Comparison of ENCODE assay signal across 1 cellular context in genomic region chr1:16076003-16076870, GRCh38.
TF ChIP-seq lines count a peak whose summit lies in the region.

No MANE protein-coding gene starts in this region.

TF ChIP-seq in GM23338, 12 proteins besides CTCF, POLR2A, EP300 and RAD21 (continued from another document):
- TF ChIP-seq, protein P1, sequence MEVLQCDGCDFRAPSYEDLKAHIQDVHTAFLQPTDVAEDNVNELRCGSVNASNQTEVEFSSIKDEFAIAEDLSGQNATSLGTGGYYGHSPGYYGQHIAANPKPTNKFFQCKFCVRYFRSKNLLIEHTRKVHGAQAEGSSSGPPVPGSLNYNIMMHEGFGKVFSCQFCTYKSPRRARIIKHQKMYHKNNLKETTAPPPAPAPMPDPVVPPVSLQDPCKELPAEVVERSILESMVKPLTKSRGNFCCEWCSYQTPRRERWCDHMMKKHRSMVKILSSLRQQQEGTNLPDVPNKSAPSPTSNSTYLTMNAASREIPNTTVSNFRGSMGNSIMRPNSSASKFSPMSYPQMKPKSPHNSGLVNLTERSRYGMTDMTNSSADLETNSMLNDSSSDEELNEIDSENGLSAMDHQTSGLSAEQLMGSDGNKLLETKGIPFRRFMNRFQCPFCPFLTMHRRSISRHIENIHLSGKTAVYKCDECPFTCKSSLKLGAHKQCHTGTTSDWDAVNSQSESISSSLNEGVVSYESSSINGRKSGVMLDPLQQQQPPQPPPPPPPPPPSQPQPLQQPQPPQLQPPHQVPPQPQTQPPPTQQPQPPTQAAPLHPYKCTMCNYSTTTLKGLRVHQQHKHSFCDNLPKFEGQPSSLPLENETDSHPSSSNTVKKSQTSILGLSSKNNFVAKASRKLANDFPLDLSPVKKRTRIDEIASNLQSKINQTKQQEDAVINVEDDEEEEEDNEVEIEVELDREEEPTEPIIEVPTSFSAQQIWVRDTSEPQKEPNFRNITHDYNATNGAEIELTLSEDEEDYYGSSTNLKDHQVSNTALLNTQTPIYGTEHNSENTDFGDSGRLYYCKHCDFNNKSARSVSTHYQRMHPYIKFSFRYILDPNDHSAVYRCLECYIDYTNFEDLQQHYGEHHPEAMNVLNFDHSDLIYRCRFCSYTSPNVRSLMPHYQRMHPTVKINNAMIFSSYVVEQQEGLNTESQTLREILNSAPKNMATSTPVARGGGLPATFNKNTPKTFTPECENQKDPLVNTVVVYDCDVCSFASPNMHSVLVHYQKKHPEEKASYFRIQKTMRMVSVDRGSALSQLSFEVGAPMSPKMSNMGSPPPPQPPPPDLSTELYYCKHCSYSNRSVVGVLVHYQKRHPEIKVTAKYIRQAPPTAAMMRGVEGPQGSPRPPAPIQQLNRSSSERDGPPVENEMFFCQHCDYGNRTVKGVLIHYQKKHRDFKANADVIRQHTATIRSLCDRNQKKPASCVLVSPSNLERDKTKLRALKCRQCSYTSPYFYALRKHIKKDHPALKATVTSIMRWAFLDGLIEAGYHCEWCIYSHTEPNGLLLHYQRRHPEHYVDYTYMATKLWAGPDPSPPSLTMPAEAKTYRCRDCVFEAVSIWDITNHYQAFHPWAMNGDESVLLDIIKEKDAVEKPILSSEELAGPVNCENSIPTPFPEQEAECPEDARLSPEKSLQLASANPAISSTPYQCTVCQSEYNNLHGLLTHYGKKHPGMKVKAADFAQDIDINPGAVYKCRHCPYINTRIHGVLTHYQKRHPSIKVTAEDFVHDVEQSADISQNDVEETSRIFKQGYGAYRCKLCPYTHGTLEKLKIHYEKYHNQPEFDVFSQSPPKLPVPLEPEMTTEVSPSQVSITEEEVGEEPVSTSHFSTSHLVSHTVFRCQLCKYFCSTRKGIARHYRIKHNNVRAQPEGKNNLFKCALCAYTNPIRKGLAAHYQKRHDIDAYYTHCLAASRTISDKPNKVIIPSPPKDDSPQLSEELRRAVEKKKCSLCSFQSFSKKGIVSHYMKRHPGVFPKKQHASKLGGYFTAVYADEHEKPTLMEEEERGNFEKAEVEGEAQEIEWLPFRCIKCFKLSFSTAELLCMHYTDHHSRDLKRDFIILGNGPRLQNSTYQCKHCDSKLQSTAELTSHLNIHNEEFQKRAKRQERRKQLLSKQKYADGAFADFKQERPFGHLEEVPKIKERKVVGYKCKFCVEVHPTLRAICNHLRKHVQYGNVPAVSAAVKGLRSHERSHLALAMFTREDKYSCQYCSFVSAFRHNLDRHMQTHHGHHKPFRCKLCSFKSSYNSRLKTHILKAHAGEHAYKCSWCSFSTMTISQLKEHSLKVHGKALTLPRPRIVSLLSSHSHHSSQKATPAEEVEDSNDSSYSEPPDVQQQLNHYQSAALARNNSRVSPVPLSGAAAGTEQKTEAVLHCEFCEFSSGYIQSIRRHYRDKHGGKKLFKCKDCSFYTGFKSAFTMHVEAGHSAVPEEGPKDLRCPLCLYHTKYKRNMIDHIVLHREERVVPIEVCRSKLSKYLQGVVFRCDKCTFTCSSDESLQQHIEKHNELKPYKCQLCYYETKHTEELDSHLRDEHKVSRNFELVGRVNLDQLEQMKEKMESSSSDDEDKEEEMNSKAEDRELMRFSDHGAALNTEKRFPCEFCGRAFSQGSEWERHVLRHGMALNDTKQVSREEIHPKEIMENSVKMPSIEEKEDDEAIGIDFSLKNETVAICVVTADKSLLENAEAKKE (CRISPR knock-in tag; IDR thresholded peaks at IDR 0.05): no peak
- TF ChIP-seq, protein P2, sequence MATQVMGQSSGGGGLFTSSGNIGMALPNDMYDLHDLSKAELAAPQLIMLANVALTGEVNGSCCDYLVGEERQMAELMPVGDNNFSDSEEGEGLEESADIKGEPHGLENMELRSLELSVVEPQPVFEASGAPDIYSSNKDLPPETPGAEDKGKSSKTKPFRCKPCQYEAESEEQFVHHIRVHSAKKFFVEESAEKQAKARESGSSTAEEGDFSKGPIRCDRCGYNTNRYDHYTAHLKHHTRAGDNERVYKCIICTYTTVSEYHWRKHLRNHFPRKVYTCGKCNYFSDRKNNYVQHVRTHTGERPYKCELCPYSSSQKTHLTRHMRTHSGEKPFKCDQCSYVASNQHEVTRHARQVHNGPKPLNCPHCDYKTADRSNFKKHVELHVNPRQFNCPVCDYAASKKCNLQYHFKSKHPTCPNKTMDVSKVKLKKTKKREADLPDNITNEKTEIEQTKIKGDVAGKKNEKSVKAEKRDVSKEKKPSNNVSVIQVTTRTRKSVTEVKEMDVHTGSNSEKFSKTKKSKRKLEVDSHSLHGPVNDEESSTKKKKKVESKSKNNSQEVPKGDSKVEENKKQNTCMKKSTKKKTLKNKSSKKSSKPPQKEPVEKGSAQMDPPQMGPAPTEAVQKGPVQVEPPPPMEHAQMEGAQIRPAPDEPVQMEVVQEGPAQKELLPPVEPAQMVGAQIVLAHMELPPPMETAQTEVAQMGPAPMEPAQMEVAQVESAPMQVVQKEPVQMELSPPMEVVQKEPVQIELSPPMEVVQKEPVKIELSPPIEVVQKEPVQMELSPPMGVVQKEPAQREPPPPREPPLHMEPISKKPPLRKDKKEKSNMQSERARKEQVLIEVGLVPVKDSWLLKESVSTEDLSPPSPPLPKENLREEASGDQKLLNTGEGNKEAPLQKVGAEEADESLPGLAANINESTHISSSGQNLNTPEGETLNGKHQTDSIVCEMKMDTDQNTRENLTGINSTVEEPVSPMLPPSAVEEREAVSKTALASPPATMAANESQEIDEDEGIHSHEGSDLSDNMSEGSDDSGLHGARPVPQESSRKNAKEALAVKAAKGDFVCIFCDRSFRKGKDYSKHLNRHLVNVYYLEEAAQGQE (IDR thresholded peaks at IDR 0.05; ENCODE audit: unreplicated experiment): no peak
